Comparison of ENCODE assay signal across 9 cellular contexts in the genomic region with DNA sequence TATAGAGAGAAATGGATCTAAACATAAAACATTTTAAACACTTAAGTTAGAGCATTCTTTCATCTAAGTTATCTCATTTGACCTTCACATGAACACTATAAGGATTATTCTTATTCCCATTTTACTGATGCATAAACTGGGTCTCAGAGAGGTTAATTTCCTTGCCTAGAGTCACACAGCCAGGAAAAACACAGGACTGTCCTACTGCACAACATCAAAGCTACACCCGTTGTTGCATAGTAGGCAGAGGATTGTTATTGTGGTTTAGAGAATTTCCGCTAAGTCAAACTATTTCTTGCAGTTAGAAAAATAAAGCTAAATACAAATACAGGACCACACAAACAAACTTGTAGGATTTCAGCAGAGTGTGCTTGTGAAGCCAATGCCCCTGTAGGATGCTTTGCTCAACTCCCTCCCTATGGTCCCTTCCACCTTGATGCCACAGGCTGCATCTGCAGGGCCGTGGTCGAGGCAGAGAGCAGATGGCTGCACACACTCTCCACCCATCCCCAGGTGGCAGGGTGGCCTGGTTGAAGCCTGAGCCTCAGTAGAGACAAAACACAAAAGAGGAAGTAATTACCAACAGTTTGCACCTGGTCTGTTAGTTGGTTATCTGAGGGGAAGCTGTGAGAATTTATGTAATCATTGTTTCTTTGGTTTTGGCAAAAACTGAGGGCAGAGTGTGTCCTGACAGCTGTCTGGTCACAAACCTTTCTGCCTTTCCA. TPM values are rescaled to one million over a fixed set of nuclear protein-coding genes. Genes with fewer than 3 reads are reported as not detected.
DNase-seq lines count a peak whose midpoint lies in the region; ATAC-seq lines count a peak whose summit lies in the region.
"Had no signal": no experiment of that assay in that cellular context is flagged by ENCODE, and none has a peak within 500 bp of the region (broad histone marks: within the 10 kb centered on the region; RNA-seq: fewer than 3 reads in every experiment).

No MANE protein-coding gene starts in this region.

- H4K12ac ChIP-seq in trophoblast cell (ENCODE audit: low read depth, low read length), result no peak overlapping the region

- no peak overlapping the region for H3K27ac ChIP-seq in mesendoderm (ENCODE audit: low read depth, low read length)
- H3K27ac ChIP-seq in trophoblast cell (ENCODE audit: low read depth, low read length), result no peak overlapping the region

- no peak overlapping the region for H2BK12ac ChIP-seq in trophoblast cell (ENCODE audit: low read length)

- WGBS in mesendoderm (ENCODE audit: extremely low coverage, insufficient coverage, low lambda C conversion rate), result no CpG with 5 or more reads among the region's 4 CpGs
- no CpG with 5 or more reads among the region's 4 CpGs for WGBS in trophoblast cell (ENCODE audit: extremely low coverage, insufficient coverage, insufficient read length)

- H2BK15ac ChIP-seq in mesendoderm (replicated peaks; ENCODE audit: low read depth), result no peak overlapping the region

- peak; percentile 27 for DNase-seq in NCI-H1694 treated with DMSO at 0.1 percent for 48 hours (lab: John Stamatoyannopoulos, UW)
- DNase-seq in NCI-H1694 (lab: John Stamatoyannopoulos, UW), result no peak
- DNase-seq in MV-4-11 (lab: John Stamatoyannopoulos, UW), result peak; percentile 89
- DNase-seq in mesendoderm, result peak; percentile 36
- DNase-seq in trophoblast cell, result no peak
- DNase-seq in left lobe of liver (ENCODE audit: low spot score), result no peak
- DNase-seq in hippocampal formation (lab: John Stamatoyannopoulos, UW), result no peak

- H3K27me3 ChIP-seq in mesendoderm (ENCODE audit: insufficient read depth, low read length, poor library complexity) (no peaks in the 10 kb centered on the region), trophoblast cell (ENCODE audit: insufficient read depth, low read length) (no peaks in the 10 kb centered on the region)

- H3K4ac ChIP-seq in mesendoderm (ENCODE audit: low read depth, low read length) (no peak overlapping the region), trophoblast cell (ENCODE audit: low read depth, low read length) (no peak overlapping the region)

- H2AFZ ChIP-seq in trophoblast cell (ENCODE audit: insufficient read depth, low read length, poor library complexity), result no peak overlapping the region

- ATAC-seq in HG02623 (IDR thresholded peaks at IDR 0.05; ENCODE audit: unreplicated experiment), result peak; percentile 71
- ATAC-seq in left lobe of liver, result no peak

- no peaks in the 10 kb centered on the region for H3K79me2 ChIP-seq in mesendoderm (ENCODE audit: control insufficient read depth, insufficient read depth, low read length)
- no peaks in the 10 kb centered on the region for H3K79me2 ChIP-seq in trophoblast cell (ENCODE audit: control insufficient read depth, insufficient read depth, low read length, poor library complexity)

- H3K36me3 ChIP-seq in mesendoderm (ENCODE audit: control insufficient read depth, insufficient read depth, low read length) (no peaks in the 10 kb centered on the region), trophoblast cell (ENCODE audit: control insufficient read depth in 1 of 2, insufficient read depth in 2 of 2, low read length in 2 of 2) (peaks cover 0 to 2% of the 10 kb centered on the region in 2 experiments)

- no peak overlapping the region for H3K23ac ChIP-seq in mesendoderm (ENCODE audit: low read length)
- no peak overlapping the region for H3K23ac ChIP-seq in trophoblast cell (ENCODE audit: low read length)

- no peak overlapping the region for H2AK5ac ChIP-seq in mesendoderm (ENCODE audit: low read length)
- no peak overlapping the region for H2AK5ac ChIP-seq in trophoblast cell (ENCODE audit: low read length)

- no peak overlapping the region for H3K9ac ChIP-seq in mesendoderm (ENCODE audit: low read length)
- H3K9ac ChIP-seq in trophoblast cell (ENCODE audit: low read length), result no peak overlapping the region

- no peak overlapping the region for H4K8ac ChIP-seq in mesendoderm (ENCODE audit: low read depth, low read length)
- H4K8ac ChIP-seq in trophoblast cell (ENCODE audit: low read depth, low read length), result no peak overlapping the region

- peaks cover 5% of the 10 kb centered on the region for H3K9me3 ChIP-seq in trophoblast cell (ENCODE audit: insufficient read depth, low read depth, low read length)

- H3K4me1 ChIP-seq in mesendoderm (ENCODE audit: control insufficient read depth, low read depth, low read length) (peaks cover 4% of the 10 kb centered on the region), trophoblast cell (ENCODE audit: control insufficient read depth in 1 of 2, insufficient read depth in 2 of 2, low read length in 2 of 2) (no peaks in the 10 kb centered on the region)

- H2BK120ac ChIP-seq in mesendoderm (ENCODE audit: low read depth, low read length), result no peak overlapping the region
- no peak overlapping the region for H2BK120ac ChIP-seq in trophoblast cell (ENCODE audit: insufficient read depth, low read length, poor library complexity)

- H3K14ac ChIP-seq in trophoblast cell (ENCODE audit: low read length), result no peak overlapping the region

- H2BK5ac ChIP-seq in mesendoderm (ENCODE audit: low read length), result no peak overlapping the region
- no peak overlapping the region for H2BK5ac ChIP-seq in trophoblast cell (ENCODE audit: low read depth, low read length, poor library complexity)

- no peak overlapping the region for H3K4me3 ChIP-seq in mesendoderm (ENCODE audit: low read length)
- H3K4me3 ChIP-seq in trophoblast cell (ENCODE audit: low read depth, low read length), result no peak overlapping the region

- no peak overlapping the region for H4K5ac ChIP-seq in mesendoderm (ENCODE audit: low read length)

- no peak overlapping the region for H3K18ac ChIP-seq in mesendoderm (ENCODE audit: low read length)
- H3K18ac ChIP-seq in trophoblast cell (ENCODE audit: low read length), result no peak overlapping the region

- no peak overlapping the region for H4K91ac ChIP-seq in trophoblast cell (ENCODE audit: low read depth, low read length)

- H3K4me2 ChIP-seq in mesendoderm (ENCODE audit: low read length) (no peak overlapping the region), trophoblast cell (ENCODE audit: low read length) (no peak overlapping the region)

- no peaks in the 10 kb centered on the region for H3K79me1 ChIP-seq in mesendoderm (ENCODE audit: low read length)
- H3K79me1 ChIP-seq in trophoblast cell (ENCODE audit: low read length), result no peaks in the 10 kb centered on the region

- H3K56ac ChIP-seq in mesendoderm (ENCODE audit: low read length), result no peak overlapping the region

RNA-seq across cellular contexts. Expression of gene SKOR1, which starts 41.1 kb away (rescaled TPM):
- 0.07 TPM for polyA plus RNA-seq in mesendoderm (2013, experiment 1 of 2)
- polyA plus RNA-seq in mesendoderm (2013, experiment 2 of 2), result 0.08 TPM
- 0.11 TPM in 2 replicates for polyA plus RNA-seq in trophoblast cell (2013)
- 0.13 TPM for total RNA-seq in left lobe of liver

RNA-seq across cellular contexts. Expression of gene RNU6-1, which starts 55.6 kb away (rescaled TPM):
- not detected for polyA plus RNA-seq in mesendoderm (2013, experiment 1 of 2)
- polyA plus RNA-seq in mesendoderm (2013, experiment 2 of 2), result not detected
- not detected in 2 replicates for polyA plus RNA-seq in trophoblast cell (2013)
- total RNA-seq in left lobe of liver, result not detected
- total RNA-seq: endothelial cell of umbilical vein had no signal
- polyA plus RNA-seq: endothelial cell of umbilical vein had no signal

Comparison
In these comparisons a context has a peak if more than half of its experiments do, and no peak if none do; other contexts are left out.
1. DNase-seq: peak in NCI-H1694 treated with DMSO at 0.1 percent for 48 hours (single experiment), MV-4-11 (single experiment) and mesendoderm (single experiment); none in NCI-H1694 (single experiment), trophoblast cell (0 of 2), left lobe of liver (single experiment) and hippocampal formation (0 of 2).